In genomic region chr1:154936416-154937050, GRCh38 we compare ENCODE assay signal across 7 cellular contexts. TPM values are rescaled to one million over a fixed set of nuclear protein-coding genes. Genes with fewer than 3 reads are reported as not detected.
DNase-seq lines count a peak whose midpoint lies in the region; ATAC-seq and TF ChIP-seq lines count a peak whose summit lies in the region.

PMVK (minus strand) TSS chr1:154936719; CDS start chr1:154936685, 34 bp downstream.

- WGBS in hepatocyte (ENCODE audit: low lambda C conversion rate, missing lambda C conversion rate) = 1% methylated on average over 50 of the region's 50 CpGs

- peak within 1 kb of the TSS; percentile 96 for H3K27ac Mint-ChIP-seq in T-helper 2 cell treated with Interferon-gamma antibody and Interleukin-4, amounts not matched to agents 5 μg/mL and 100 μg/mL, for 36 hours

- peaks cover 41% of the 10 kb centered on the region for H3K4me1 Mint-ChIP-seq in T-helper 2 cell treated with Interferon-gamma antibody and Interleukin-4, amounts not matched to agents 5 μg/mL and 100 μg/mL, for 36 hours (ENCODE audit: low read depth)

- no peaks in the 10 kb centered on the region for H3K36me3 ChIP-seq in hepatocyte (replicated peaks; ENCODE audit: insufficient read depth, low read depth)

- no peaks in the 10 kb centered on the region for H3K27me3 Mint-ChIP-seq in T-helper 2 cell treated with Interferon-gamma antibody and Interleukin-4, amounts not matched to agents 5 μg/mL and 100 μg/mL, for 36 hours (ENCODE audit: low read depth)

- peak within 1 kb of the TSS; percentile 85 for H3K4me3 Mint-ChIP-seq in T-helper 2 cell treated with Interferon-gamma antibody and Interleukin-4, amounts not matched to agents 5 μg/mL and 100 μg/mL, for 36 hours

- H3K9me3 Mint-ChIP-seq in T-helper 2 cell treated with Interferon-gamma antibody and Interleukin-4, amounts not matched to agents 5 μg/mL and 100 μg/mL, for 36 hours = no peaks in the 10 kb centered on the region

- peak within 1 kb of the TSS; percentile 71 for H2AFZ ChIP-seq in hepatocyte

- H3K4me2 ChIP-seq in hepatocyte = peak within 1 kb of the TSS; percentile 69

- H3K4me1 ChIP-seq in hepatocyte (ENCODE audit: insufficient read depth) = peaks cover 8% of the 10 kb centered on the region

- H3K36me3 Mint-ChIP-seq in T-helper 2 cell treated with Interferon-gamma antibody and Interleukin-4, amounts not matched to agents 5 μg/mL and 100 μg/mL, for 36 hours (ENCODE audit: low read depth) = peaks cover 21% of the 10 kb centered on the region

- H3K9me2 ChIP-seq in hepatocyte (replicated peaks; ENCODE audit: insufficient read depth) = no peaks in the 10 kb centered on the region

- H3K4me3 ChIP-seq in astrocyte of the cerebellum (ENCODE audit: low read depth, low read length) = peak within 1 kb of the TSS; percentile 83
- H3K4me3 ChIP-seq in hepatocyte = peak within 1 kb of the TSS; percentile 26

- DNase-seq in NCI-H1930 (lab: John Stamatoyannopoulos, UW) (peak; percentile 92 to 93), astrocyte of the cerebellum (ENCODE audit: low read depth) (peak; percentile 93), hepatocyte (ENCODE audit: low spot score) (peak; percentile 97), retina (peak; percentile 100)
- peak; percentile 93 for DNase-seq in T-helper 2 cell treated with Interferon-gamma antibody and Interleukin-4, amounts not matched to agents 5 μg/mL and 100 μg/mL, for 36 hours (ENCODE audit: low spot score)

- TF ChIP-seq CTCF in astrocyte of the cerebellum (IDR thresholded peaks at IDR 0.05; ENCODE audit: low read depth, low read length, missing control alignments) = peak; percentile 12
- TF ChIP-seq CTCF in hepatocyte (IDR thresholded peaks at IDR 0.05; ENCODE audit: poor library complexity) = peak; percentile 41

- H3K79me2 ChIP-seq in hepatocyte = peaks cover 9% of the 10 kb centered on the region

- H3K9me3 ChIP-seq in hepatocyte (ENCODE audit: low read depth) = no peaks in the 10 kb centered on the region

- in situ Hi-C loops in astrocyte of the cerebellum (cut with HindIII; ENCODE audit: low sequenced_read_pairs) = no loop called here

- H3K27ac ChIP-seq in hepatocyte = peak within 1 kb of the TSS; percentile 96

- no peaks in the 10 kb centered on the region for H4K20me1 ChIP-seq in hepatocyte (ENCODE audit: insufficient read depth, poor library complexity, severe bottlenecking)

- no peaks in the 10 kb centered on the region for H3K27me3 ChIP-seq in hepatocyte

- ATAC-seq in GM18502 (IDR thresholded peaks at IDR 0.05; ENCODE audit: poor library complexity, unreplicated experiment) = peak; percentile 75
- ATAC-seq in HG02970 (IDR thresholded peaks at IDR 0.05; ENCODE audit: low FRiP score, unreplicated experiment) = peak; percentile 75

RNA-seq across cellular contexts. Expression of gene PMVK, which starts in this region (rescaled TPM):
- 12.5 and 18.5 TPM in 2 replicates for total RNA-seq in hepatocyte
- polyA plus RNA-seq in hepatocyte = 53.5 and 59.2 TPM in 2 replicates

Comparison
In these comparisons a context has a peak if more than half of its experiments do, and no peak if none do; other contexts are left out.
1. Peak in every context shown above with its lines: DNase-seq, ATAC-seq, H3K4me3 ChIP-seq and H3K27ac ChIP-seq.